ENCODE assay signal across 16 cellular contexts in the genomic region with DNA sequence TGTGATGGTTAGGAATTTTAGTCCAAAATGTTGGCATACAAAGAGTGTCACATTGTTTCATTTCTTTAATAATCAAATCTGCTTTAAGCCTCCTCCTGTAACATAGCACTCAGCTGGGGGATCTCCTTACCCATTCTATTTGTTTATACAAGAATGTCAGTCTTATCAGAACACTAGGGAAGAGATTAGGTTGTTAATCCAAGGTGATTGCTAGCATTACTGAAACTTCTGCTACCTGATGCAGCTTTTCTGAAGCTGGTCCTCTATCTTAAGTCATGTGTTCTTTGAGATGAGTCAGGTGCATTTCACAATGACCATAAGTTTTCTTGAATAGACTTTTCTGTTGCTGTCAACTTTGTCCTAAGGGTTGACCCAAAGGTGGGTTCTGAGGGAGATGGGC.
A peak's percentile ranks its signal among the peaks of the same experiment; 100 is the strongest.
DNase-seq lines count a peak whose midpoint lies in the region; TF ChIP-seq lines count a peak whose summit lies in the region.
"Had no signal": no experiment of that assay in that cellular context is flagged by ENCODE, and none has a peak within 500 bp of the region (broad histone marks: within the 10 kb centered on the region; RNA-seq: fewer than 3 reads in every experiment).

No MANE protein-coding gene starts in this region.

- no peak overlapping the region for H3K23ac ChIP-seq in mesendoderm (ENCODE audit: low read length)

- no peak overlapping the region for H3K4me2 ChIP-seq in Karpas-422 (ENCODE audit: low read depth, low read length, poor library complexity, severe bottlenecking)
- H3K4me2 ChIP-seq in mesendoderm (ENCODE audit: low read length) = no peak overlapping the region

- H3K4me1 ChIP-seq in Karpas-422 (ENCODE audit: low read length) (peaks cover 7% of the 10 kb centered on the region), mesendoderm (ENCODE audit: control insufficient read depth, low read depth, low read length) (no peaks in the 10 kb centered on the region), uterus (no peaks in the 10 kb centered on the region)
- H3K4me1 ChIP-seq: BE2C had no signal

- H3K9ac ChIP-seq in Karpas-422 (ENCODE audit: low read length) = no peak overlapping the region
- H3K9ac ChIP-seq in mesendoderm (ENCODE audit: low read length) = no peak overlapping the region

- H2BK5ac ChIP-seq in mesendoderm (ENCODE audit: low read length) = no peak overlapping the region

- H3K18ac ChIP-seq in mesendoderm (ENCODE audit: low read length) = no peak overlapping the region

- H3K4me3 ChIP-seq in Karpas-422 (ENCODE audit: low read length) (no peak overlapping the region), epithelial cell of esophagus (ENCODE audit: low read length) (no peak overlapping the region), mesendoderm (ENCODE audit: low read length) (no peak overlapping the region), uterus (no peak overlapping the region)

- H3K36me3 ChIP-seq in Karpas-422 (ENCODE audit: insufficient read depth, low read length) = no peaks in the 10 kb centered on the region
- no peaks in the 10 kb centered on the region for H3K36me3 ChIP-seq in mesendoderm (ENCODE audit: control insufficient read depth, insufficient read depth, low read length)
- H3K36me3 ChIP-seq in uterus = no peaks in the 10 kb centered on the region
- H3K36me3 ChIP-seq: BE2C had no signal

- H3K9me3 ChIP-seq in Karpas-422 (ENCODE audit: low read length) (no peaks in the 10 kb centered on the region), uterus (no peaks in the 10 kb centered on the region)
- H3K9me3 ChIP-seq: BE2C had no signal

- TF ChIP-seq POLR2A in uterus (IDR thresholded peaks at IDR 0.05) = no peak

- intact Hi-C loops in uterus (cut with DNase I; ENCODE audit: low total_unique reads) = no loop called here

- H3K27ac ChIP-seq in Karpas-422 (ENCODE audit: low read length) (no peak overlapping the region), mesendoderm (ENCODE audit: low read depth, low read length) (no peak overlapping the region), uterus (no peak overlapping the region)

- no peak overlapping the region for H3K4ac ChIP-seq in mesendoderm (ENCODE audit: low read depth, low read length)

- no peak overlapping the region for H2AK5ac ChIP-seq in mesendoderm (ENCODE audit: low read length)

- H3K56ac ChIP-seq in mesendoderm (ENCODE audit: low read length) = no peak overlapping the region

- no peak overlapping the region for H2BK120ac ChIP-seq in mesendoderm (ENCODE audit: low read depth, low read length)

- H3K27me3 ChIP-seq in Karpas-422 (ENCODE audit: low read length) = no peaks in the 10 kb centered on the region
- H3K27me3 ChIP-seq in mesendoderm (ENCODE audit: insufficient read depth, low read length, poor library complexity) = no peaks in the 10 kb centered on the region
- no peaks in the 10 kb centered on the region for H3K27me3 ChIP-seq in uterus
- H3K27me3 ChIP-seq: BE2C had no signal

- no peak overlapping the region for H2BK15ac ChIP-seq in mesendoderm (replicated peaks; ENCODE audit: low read depth)

- TF ChIP-seq CTCF in epithelial cell of esophagus (IDR thresholded peaks at IDR 0.05; ENCODE audit: insufficient read depth, low read depth, low read length, missing control alignments) (no peak), uterus (IDR thresholded peaks at IDR 0.05) (no peak)

- H3K9me2 ChIP-seq in Karpas-422 (replicated peaks; ENCODE audit: insufficient read depth, low read length) = no peaks in the 10 kb centered on the region

- H3K79me1 ChIP-seq in mesendoderm (ENCODE audit: low read length) = no peaks in the 10 kb centered on the region

- no peak overlapping the region for H4K8ac ChIP-seq in mesendoderm (ENCODE audit: low read depth, low read length)

- no peaks in the 10 kb centered on the region for H3K79me2 ChIP-seq in Karpas-422 (ENCODE audit: low read length)
- H3K79me2 ChIP-seq in mesendoderm (ENCODE audit: control insufficient read depth, insufficient read depth, low read length) = no peaks in the 10 kb centered on the region

- DNase-seq in Karpas-422 (peak; percentile 39), NCI-H226 (peak; percentile 39), epithelial cell of esophagus (ENCODE audit: low read depth) (peak; percentile 37), mesendoderm (peak; percentile 64), uterus (no peak), NCI-H1417 treated with DMSO at 0.1 percent for 48 hours (lab: John Stamatoyannopoulos, UW) (no peak)
- DNase-seq: ACHN; BE2C; C1 segment of cervical spinal cord; CD4-positive, CD25-positive, alpha-beta regulatory T cell; CD8-positive, alpha-beta memory T cell; COR-L47; DMS 273 treated with DMSO at 0.1 percent for 48 hours; DMS53; H9; IMR-90 had no signal

- no peaks in the 10 kb centered on the region for H4K20me1 ChIP-seq in Karpas-422 (ENCODE audit: insufficient read depth, low read depth, low read length)

- no peak overlapping the region for H2AFZ ChIP-seq in Karpas-422 (ENCODE audit: low read length)

- H4K5ac ChIP-seq in mesendoderm (ENCODE audit: low read length) = no peak overlapping the region

Comparison
In these comparisons a context has a peak if more than half of its experiments do, and no peak if none do; other contexts are left out.
1. DNase-seq: peak in Karpas-422 (single experiment), NCI-H226 (single experiment), epithelial cell of esophagus (single experiment) and mesendoderm (single experiment); none in uterus (0 of 2) and NCI-H1417 treated with DMSO at 0.1 percent for 48 hours (single experiment).